ENCODE assay signal across 8 cellular contexts in the genomic region with DNA sequence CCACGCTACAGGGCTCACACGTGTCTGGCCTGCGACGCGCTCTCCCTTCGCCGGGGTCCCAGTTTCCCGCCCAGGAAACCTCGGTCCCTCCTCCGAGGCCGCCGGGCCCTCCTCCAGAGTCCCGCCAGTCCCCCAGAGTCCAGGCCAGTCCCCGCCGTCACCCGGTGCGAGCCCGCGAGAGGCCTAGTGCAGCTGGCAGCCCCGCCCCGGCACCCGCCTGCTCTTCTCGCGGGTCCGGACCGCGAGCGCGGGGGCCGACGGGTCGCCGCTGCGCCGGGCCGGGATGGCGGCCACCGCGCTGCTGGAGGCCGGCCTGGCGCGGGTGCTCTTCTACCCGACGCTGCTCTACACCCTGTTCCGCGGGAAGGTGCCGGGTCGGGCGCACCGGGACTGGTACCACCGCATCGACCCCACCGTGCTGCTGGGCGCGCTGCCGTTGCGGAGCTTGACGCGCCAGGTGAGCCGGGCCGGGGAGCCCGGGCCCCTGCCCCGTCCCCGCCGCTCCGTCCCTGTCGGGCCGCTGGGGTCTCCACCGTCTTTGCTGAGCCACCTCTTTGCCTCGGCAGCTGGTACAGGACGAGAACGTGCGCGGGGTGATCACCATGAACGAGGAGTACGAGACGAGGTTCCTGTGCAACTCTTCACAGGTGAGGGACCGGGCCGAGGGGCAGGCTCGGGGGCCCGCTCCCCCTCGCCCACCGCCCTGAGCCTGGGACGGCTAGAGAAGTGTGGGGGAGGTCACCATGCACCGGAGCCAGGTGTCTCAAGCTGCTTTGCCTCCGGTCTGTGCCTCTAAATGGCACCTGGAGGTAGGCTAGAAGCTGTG. TPM values are rescaled to one million over a fixed set of nuclear protein-coding genes. Genes with fewer than 3 reads are reported as not detected.
A peak's percentile ranks its signal among the peaks of the same experiment; 100 is the strongest.
DNase-seq lines count a peak whose midpoint lies in the region; ATAC-seq and TF ChIP-seq lines count a peak whose summit lies in the region.

TSS of gene PTPMT1 (plus strand) at position 260 of the 826 bp plus-strand sequence. CDS start at position 284, 24 bp downstream.

- H3K4me3 ChIP-seq in ovary = peak within 1 kb of the TSS; percentile 85

- H3K4me1 ChIP-seq in ovary (ENCODE audit: insufficient read depth) = peaks cover 8% of the 10 kb centered on the region

- peak within 1 kb of the TSS; percentile 82 for H3K27ac Mint-ChIP-seq in activated naive CD4-positive, alpha-beta T cell treated with anti-CD3 and anti-CD28 coated beads, Interleukin-2, amount 10 ng/mL, durations not matched to agents 7 days and 5 days

- CTCF ChIA-PET in activated naive CD4-positive, alpha-beta T cell treated with anti-CD3 and anti-CD28 coated beads, Interleukin-2, amount 10 ng/mL, durations not matched to agents 7 days and 5 days (lab: Charles Lee) = interaction anchor here (0.7 to 2.0 kb wide), 3 partner anchors 12 to 87 kb away, joined by 3 to 8 read pairs (median 3); partner anchors contain the start of gene CELF1

- peak; percentile 28 for TF ChIP-seq POLR2A in ovary (IDR thresholded peaks at IDR 0.05)

- H3K27ac ChIP-seq in ovary = peak within 1 kb of the TSS; percentile 58 to 59

- H3K9me3 ChIP-seq in ovary = no peaks in the 10 kb centered on the region

- H3K4me3 Mint-ChIP-seq in activated naive CD4-positive, alpha-beta T cell treated with anti-CD3 and anti-CD28 coated beads, Interleukin-2, amount 10 ng/mL, durations not matched to agents 7 days and 5 days = peak within 1 kb of the TSS; percentile 76

- no peaks in the 10 kb centered on the region for H3K9me3 Mint-ChIP-seq in activated naive CD4-positive, alpha-beta T cell treated with anti-CD3 and anti-CD28 coated beads, Interleukin-2, amount 10 ng/mL, durations not matched to agents 7 days and 5 days

- H3K4me1 Mint-ChIP-seq in activated naive CD4-positive, alpha-beta T cell treated with anti-CD3 and anti-CD28 coated beads, Interleukin-2, amount 10 ng/mL, durations not matched to agents 7 days and 5 days = peaks cover 31% of the 10 kb centered on the region

- no peaks in the 10 kb centered on the region for H3K27me3 ChIP-seq in ovary

- H3K27me3 Mint-ChIP-seq in activated naive CD4-positive, alpha-beta T cell treated with anti-CD3 and anti-CD28 coated beads, Interleukin-2, amount 10 ng/mL, durations not matched to agents 7 days and 5 days = no peaks in the 10 kb centered on the region

- no peak for TF ChIP-seq CTCF in ovary (IDR thresholded peaks at IDR 0.05)

- no peak for TF ChIP-seq EP300 in ovary (IDR thresholded peaks at IDR 0.05)

- intact Hi-C loops in head of caudate nucleus (cut with DNase I) = no loop called here
- intact Hi-C loops in ovary (cut with DNase I) = no loop called here

- ATAC-seq in GM21360 (IDR thresholded peaks at IDR 0.05; ENCODE audit: unreplicated experiment) = peak; percentile 86

- DNase-seq in DMS 273 treated with DMSO at 0.1 percent for 48 hours (lab: John Stamatoyannopoulos, UW) = peak; percentile 19
- peak in 67 of 76 experiments; percentile 9 to 77 (median 51) for DNase-seq in HUDEP-2 (lab: John Stamatoyannopoulos, UW; ENCODE audit: unreplicated experiment in 76 of 76)
- DNase-seq in SK-N-DZ (ENCODE audit: low spot score) = peak; percentile 59
- DNase-seq in activated naive CD4-positive, alpha-beta T cell treated with anti-CD3 and anti-CD28 coated beads, Interleukin-2, amount 10 ng/mL, durations not matched to agents 7 days and 5 days = peak; percentile 80
- DNase-seq in head of caudate nucleus = peak in 38 of 42 donors; percentile 49 to 82 (median 67)
- DNase-seq in ovary = peak; percentile 66 to 81 (median 72)
- DNase-seq in ureter (ENCODE audit: low spot score) = peak; percentile 75

- WGBS in ovary, 3 donors = 0 to 1% (median 0%) methylated on average over 58 to 86 of the region's 86 CpGs

- no peaks in the 10 kb centered on the region for H3K36me3 ChIP-seq in ovary

- H3K36me3 Mint-ChIP-seq in activated naive CD4-positive, alpha-beta T cell treated with anti-CD3 and anti-CD28 coated beads, Interleukin-2, amount 10 ng/mL, durations not matched to agents 7 days and 5 days = peaks cover 17% of the 10 kb centered on the region

RNA-seq across cellular contexts. Expression of gene PTPMT1, which starts in this region (rescaled TPM):
- polyA plus RNA-seq in SK-N-DZ (2014; cell fraction: cytosol; rRNA removed) = 78.4 and 80.5 TPM in 2 replicates
- 49.0 and 59.4 TPM in 2 replicates for polyA plus RNA-seq in SK-N-DZ (2014; cell fraction: nucleus; rRNA removed)
- total RNA-seq in ovary = 100 to 1,000 TPM in 1 of 7 donors, 10 to 100 TPM in 6; 33.8 to 103 (median 36.7) TPM
- 10 to 100 TPM; 51.0 to 60.7 TPM for polyA plus RNA-seq in ovary
- total RNA-seq in ureter = 26.8 TPM

Comparison
In these comparisons a context has a peak if more than half of its experiments do, and no peak if none do; other contexts are left out.
1. Peak in every context shown above with its lines: DNase-seq, ATAC-seq, H3K4me3 ChIP-seq and H3K27ac ChIP-seq.
2. DNase-seq: peak in every context shown above with its lines; median percentile 80 in activated naive CD4-positive, alpha-beta T cell treated with anti-CD3 and anti-CD28 coated beads, Interleukin-2, amount 10 ng/mL, durations not matched to agents 7 days and 5 days; 75 in ureter; 72 in ovary; 67 in head of caudate nucleus; 59 in SK-N-DZ; 51 in HUDEP-2; 19 in DMS 273 treated with DMSO at 0.1 percent for 48 hours.